Comparison of ENCODE assay signal across 12 cellular contexts in genomic region chr11:2579315-2580060, GRCh38.
DNase-seq lines count a peak whose midpoint lies in the region; TF ChIP-seq lines count a peak whose summit lies in the region.
"Had no signal": no experiment of that assay in that cellular context is flagged by ENCODE, and none has a peak within 500 bp of the region (broad histone marks: within the 10 kb centered on the region; RNA-seq: fewer than 3 reads in every experiment).

No MANE protein-coding gene starts in this region.

- no peak overlapping the region for H2AFZ ChIP-seq in hepatocyte

- no peaks in the 10 kb centered on the region for H3K4me1 ChIP-seq in BE2C
- peaks cover 22% of the 10 kb centered on the region for H3K4me1 ChIP-seq in SJCRH30
- peaks cover 28% of the 10 kb centered on the region for H3K4me1 ChIP-seq in hepatocyte (ENCODE audit: insufficient read depth)

- WGBS in hepatocyte (ENCODE audit: low lambda C conversion rate, missing lambda C conversion rate): 66% methylated on average over 16 of the region's 17 CpGs

- no peaks in the 10 kb centered on the region for H4K20me1 ChIP-seq in hepatocyte (ENCODE audit: insufficient read depth, poor library complexity, severe bottlenecking)

- no peaks in the 10 kb centered on the region for H3K79me2 ChIP-seq in hepatocyte

- H3K9me3 ChIP-seq in BE2C (no peaks in the 10 kb centered on the region), SJCRH30 (replicated peaks) (no peaks in the 10 kb centered on the region), hepatocyte (ENCODE audit: low read depth) (no peaks in the 10 kb centered on the region)

- H3K27ac ChIP-seq in SJCRH30 (no peak overlapping the region), hepatocyte (peak overlapping the region; percentile 65), RWPE1 (no peak overlapping the region)

- peak; percentile 3 for DNase-seq in BE2C
- peak; percentile 30 to 35 for DNase-seq in SJCRH30
- DNase-seq in hepatocyte (ENCODE audit: low spot score): no peak
- peak in 9 of 10 donors; percentile 1 to 77 (median 6) for DNase-seq in posterior cingulate gyrus
- no peak for DNase-seq in SW 1271 (lab: John Stamatoyannopoulos, UW)
- DNase-seq in GM13976 (ENCODE audit: low spot score): no peak
- no peak for DNase-seq in T1000 (lab: John Stamatoyannopoulos, UW)
- no peak for DNase-seq in RWPE1 (ENCODE audit: low spot score)
- DNase-seq: activated CD4-positive, alpha-beta memory T cell treated with anti-CD3 and anti-CD28 coated beads, Interleukin-2, amount 10 ng/mL, durations not matched to agents 7 days and 5 days; NCI-H1694 treated with DMSO at 0.1 percent for 48 hours; NCI-H524 treated with DMSO at 0.1 percent for 48 hours had no signal

- intact Hi-C loops in posterior cingulate gyrus (cut with DNase I): no loop called here

- H3K36me3 ChIP-seq in BE2C (no peaks in the 10 kb centered on the region), SJCRH30 (no peaks in the 10 kb centered on the region), hepatocyte (replicated peaks; ENCODE audit: insufficient read depth, low read depth) (no peaks in the 10 kb centered on the region)

- in situ Hi-C loops in GM13976 (cut with MboI; ENCODE audit: low sequenced_read_pairs, unreplicated experiment): no loop called here

- POLR2A ChIA-PET in RWPE1 (lab: Yijun Ruan, JAX; ENCODE audit: low non-redundant PET): no interaction called here

- TF ChIP-seq CTCF in BE2C (IDR thresholded peaks at IDR 0.05; ENCODE audit: low read depth, low read length) (no peak), hepatocyte (IDR thresholded peaks at IDR 0.05; ENCODE audit: poor library complexity) (no peak), GM13976 (IDR thresholded peaks at IDR 0.05; ENCODE audit: borderline replicate concordance, control extremely low read depth, extremely low read depth, insufficient read depth, missing control alignments) (no peak), RWPE1 (conservative IDR thresholded peaks at IDR 0.05; ENCODE audit: low read depth) (no peak)

- H3K9me2 ChIP-seq in hepatocyte (replicated peaks; ENCODE audit: insufficient read depth): no peaks in the 10 kb centered on the region

- H3K4me3 ChIP-seq in BE2C (ENCODE audit: low read depth, low read length) (no peak overlapping the region), SJCRH30 (no peak overlapping the region), hepatocyte (no peak overlapping the region)
- H3K4me3 ChIP-seq: lung had no signal

- H3K4me2 ChIP-seq in hepatocyte: no peak overlapping the region

- H3K27me3 ChIP-seq in BE2C (no peaks in the 10 kb centered on the region), SJCRH30 (no peaks in the 10 kb centered on the region), hepatocyte (no peaks in the 10 kb centered on the region)

- CTCF ChIA-PET in RWPE1 (lab: Yijun Ruan, JAX): interaction anchor here (0.6 to 1.1 kb wide), 2 partner anchors 20 to 47 kb away, joined by 3 read pairs; no protein-coding TSS in a partner anchor

Comparison
In these comparisons a context has a peak if more than half of its experiments do, and no peak if none do; other contexts are left out.
1. DNase-seq: peak in BE2C (single experiment), SJCRH30 (2 of 2) and posterior cingulate gyrus (9 of 10); none in hepatocyte (single experiment), SW 1271 (0 of 2), GM13976 (single experiment), T1000 (single experiment) and RWPE1 (single experiment).